8 cellular contexts compared by ENCODE assay signal in the genomic region with DNA sequence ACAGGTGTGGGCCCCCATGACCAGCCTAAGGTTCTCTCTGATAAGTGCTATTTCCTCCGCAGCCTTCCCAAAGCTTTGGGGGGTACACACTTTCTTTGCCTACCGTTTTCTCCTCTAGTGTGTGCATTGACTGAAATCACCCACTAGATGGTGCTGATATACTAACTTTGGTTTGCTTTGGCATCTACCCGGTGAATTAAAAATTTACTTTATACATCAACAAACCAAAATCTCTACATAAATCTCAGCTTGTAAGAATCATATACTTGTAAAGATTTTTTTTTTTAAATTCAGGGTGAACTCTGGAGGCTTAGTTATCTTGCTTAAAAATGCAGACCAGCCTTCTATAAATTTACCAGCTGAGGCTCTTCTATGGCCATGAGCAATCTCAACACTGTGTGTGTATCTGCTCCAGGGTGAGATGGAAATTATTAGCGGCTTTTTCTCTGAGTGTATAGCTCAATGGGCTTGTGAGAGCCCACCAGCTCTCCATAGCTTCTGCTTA.
DNase-seq lines count a peak whose midpoint lies in the region; ATAC-seq and TF ChIP-seq lines count a peak whose summit lies in the region.

No MANE protein-coding gene starts in this region.

- H3K27ac Mint-ChIP-seq in activated CD4-positive, alpha-beta T cell treated with anti-CD3 and anti-CD28 coated beads, Interleukin-2, amount 10 ng/mL, durations not matched to agents 24 days and 14 days = no peak overlapping the region

- peaks cover 4 to 10% (median 9%) of the 10 kb centered on the region in 3 donors for H3K27me3 ChIP-seq in gastrocnemius medialis

- H3K36me3 ChIP-seq in gastrocnemius medialis = no peaks in the 10 kb centered on the region

- ATAC-seq in SK-N-SH treated with all-trans-retinoic acid at 6 μM for 48 hours (peak; percentile 35), gastrocnemius medialis (peak in 1 of 2 donors; percentile 28)

- TF ChIP-seq EP300 in Ishikawa (IDR thresholded peaks at IDR 0.05; ENCODE audit: borderline replicate concordance) = no peak

- no peaks in the 10 kb centered on the region for H3K4me1 Mint-ChIP-seq in activated CD4-positive, alpha-beta T cell treated with anti-CD3 and anti-CD28 coated beads, Interleukin-2, amount 10 ng/mL, durations not matched to agents 24 days and 14 days

- in situ Hi-C loops in gastrocnemius medialis (cut with MboI; ENCODE audit: low sequenced_read_pairs in 4 of 4) = loop anchor here in 3 of 4 donors (5.0 to 25.0 kb wide), 7 partner anchors 569 to 1069 kb away; partner anchors contain the start of gene PAPPA (in 2 of the 3)

- no peak overlapping the region for H3K27ac ChIP-seq in gastrocnemius medialis

- no peak for TF ChIP-seq POLR2A in gastrocnemius medialis (IDR thresholded peaks at IDR 0.05)

- H3K9me3 Mint-ChIP-seq in activated CD4-positive, alpha-beta T cell treated with anti-CD3 and anti-CD28 coated beads, Interleukin-2, amount 10 ng/mL, durations not matched to agents 24 days and 14 days = no peaks in the 10 kb centered on the region

- intact Hi-C loops in activated CD4-positive, alpha-beta T cell treated with anti-CD3 and anti-CD28 coated beads, Interleukin-2, amount 10 ng/mL, durations not matched to agents 24 days and 14 days (cut with micrococcal nuclease) = loop anchor here (5.0 kb wide), 1 partner anchor 1069 kb away; no protein-coding TSS in a partner anchor
- intact Hi-C loops in gastrocnemius medialis (cut with DNase I; ENCODE audit: low total_unique reads) = loop anchor here (1.0 to 10.0 kb wide), 8 partner anchors 61 to 1069 kb away; partner anchors contain the start of gene PAPPA

- peak; percentile 59 to 74 (median 69) for TF ChIP-seq CTCF in gastrocnemius medialis (IDR thresholded peaks at IDR 0.05 in 4 of 5, conservative IDR thresholded peaks at IDR 0.05 in 1 of 5)

- H3K9me3 ChIP-seq in gastrocnemius medialis = no peaks in the 10 kb centered on the region

- TF ChIP-seq RAD21 in Ishikawa (IDR thresholded peaks at IDR 0.05; ENCODE audit: low read depth) = peak; percentile 86

- DNase-seq in activated CD4-positive, alpha-beta T cell treated with anti-CD3 and anti-CD28 coated beads, Interleukin-2, amount 10 ng/mL, durations not matched to agents 24 days and 14 days = peak; percentile 58
- DNase-seq in activated CD4-positive, alpha-beta T cell treated with anti-CD3 and anti-CD28 coated beads for 1 hour = no peak
- peak; percentile 36 for DNase-seq in germinal center (ENCODE audit: low spot score)
- no peak for DNase-seq in gastrocnemius medialis
- no peak for DNase-seq in HK-2 (ENCODE audit: unreplicated experiment)
- no peak for DNase-seq in NCI-H187 treated with DMSO at 0.1 percent for 48 hours (lab: John Stamatoyannopoulos, UW)

- H3K27me3 Mint-ChIP-seq in activated CD4-positive, alpha-beta T cell treated with anti-CD3 and anti-CD28 coated beads, Interleukin-2, amount 10 ng/mL, durations not matched to agents 24 days and 14 days = peaks cover 22% of the 10 kb centered on the region

- H3K4me3 ChIP-seq in gastrocnemius medialis = no peak overlapping the region

- no peak overlapping the region for H3K4me3 Mint-ChIP-seq in activated CD4-positive, alpha-beta T cell treated with anti-CD3 and anti-CD28 coated beads, Interleukin-2, amount 10 ng/mL, durations not matched to agents 24 days and 14 days

- H3K36me3 Mint-ChIP-seq in activated CD4-positive, alpha-beta T cell treated with anti-CD3 and anti-CD28 coated beads, Interleukin-2, amount 10 ng/mL, durations not matched to agents 24 days and 14 days (ENCODE audit: low read depth) = no peaks in the 10 kb centered on the region

- peaks cover 0 to 6% of the 10 kb centered on the region in 2 donors for H3K4me1 ChIP-seq in gastrocnemius medialis

TF ChIP-seq in Ishikawa, 13 proteins besides CTCF, POLR2A, EP300 and RAD21:
- no peak for TF ChIP-seq EGR1 (IDR thresholded peaks at IDR 0.05)
- TF ChIP-seq YY1 (IDR thresholded peaks at IDR 0.05; ENCODE audit: low read depth) = no peak
- TF ChIP-seq CEBPB (IDR thresholded peaks at IDR 0.05) = no peak
- TF ChIP-seq ZBTB7A (IDR thresholded peaks at IDR 0.05; ENCODE audit: low read depth) = no peak
- TF ChIP-seq CREB1 (IDR thresholded peaks at IDR 0.05; ENCODE audit: low read depth) = no peak
- TF ChIP-seq TAF1 (IDR thresholded peaks at IDR 0.05; ENCODE audit: low read depth) = no peak
- no peak for TF ChIP-seq FOXM1 (IDR thresholded peaks at IDR 0.05; ENCODE audit: borderline replicate concordance, low read depth)
- TF ChIP-seq, protein P1, sequence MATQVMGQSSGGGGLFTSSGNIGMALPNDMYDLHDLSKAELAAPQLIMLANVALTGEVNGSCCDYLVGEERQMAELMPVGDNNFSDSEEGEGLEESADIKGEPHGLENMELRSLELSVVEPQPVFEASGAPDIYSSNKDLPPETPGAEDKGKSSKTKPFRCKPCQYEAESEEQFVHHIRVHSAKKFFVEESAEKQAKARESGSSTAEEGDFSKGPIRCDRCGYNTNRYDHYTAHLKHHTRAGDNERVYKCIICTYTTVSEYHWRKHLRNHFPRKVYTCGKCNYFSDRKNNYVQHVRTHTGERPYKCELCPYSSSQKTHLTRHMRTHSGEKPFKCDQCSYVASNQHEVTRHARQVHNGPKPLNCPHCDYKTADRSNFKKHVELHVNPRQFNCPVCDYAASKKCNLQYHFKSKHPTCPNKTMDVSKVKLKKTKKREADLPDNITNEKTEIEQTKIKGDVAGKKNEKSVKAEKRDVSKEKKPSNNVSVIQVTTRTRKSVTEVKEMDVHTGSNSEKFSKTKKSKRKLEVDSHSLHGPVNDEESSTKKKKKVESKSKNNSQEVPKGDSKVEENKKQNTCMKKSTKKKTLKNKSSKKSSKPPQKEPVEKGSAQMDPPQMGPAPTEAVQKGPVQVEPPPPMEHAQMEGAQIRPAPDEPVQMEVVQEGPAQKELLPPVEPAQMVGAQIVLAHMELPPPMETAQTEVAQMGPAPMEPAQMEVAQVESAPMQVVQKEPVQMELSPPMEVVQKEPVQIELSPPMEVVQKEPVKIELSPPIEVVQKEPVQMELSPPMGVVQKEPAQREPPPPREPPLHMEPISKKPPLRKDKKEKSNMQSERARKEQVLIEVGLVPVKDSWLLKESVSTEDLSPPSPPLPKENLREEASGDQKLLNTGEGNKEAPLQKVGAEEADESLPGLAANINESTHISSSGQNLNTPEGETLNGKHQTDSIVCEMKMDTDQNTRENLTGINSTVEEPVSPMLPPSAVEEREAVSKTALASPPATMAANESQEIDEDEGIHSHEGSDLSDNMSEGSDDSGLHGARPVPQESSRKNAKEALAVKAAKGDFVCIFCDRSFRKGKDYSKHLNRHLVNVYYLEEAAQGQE (IDR thresholded peaks at IDR 0.05; ENCODE audit: low read depth) = no peak

TF ChIP-seq in SK-N-SH treated with all-trans-retinoic acid at 6 μM for 48 hours, 23 proteins besides CTCF, POLR2A, EP300 and RAD21:
- TF ChIP-seq ZFP30 (CRISPR knock-in tag; IDR thresholded peaks at IDR 0.05) (no peak), CSDC2 (CRISPR knock-in tag; IDR thresholded peaks at IDR 0.05) (no peak), GLIS3 (CRISPR knock-in tag; IDR thresholded peaks at IDR 0.05) (no peak; the same call in 1 of the 2 replicates), ZC3H10 (CRISPR knock-in tag; IDR thresholded peaks at IDR 0.05) (no peak), ISL1 (CRISPR knock-in tag; IDR thresholded peaks at IDR 0.05) (no peak), OSR1 (CRISPR knock-in tag; IDR thresholded peaks at IDR 0.05) (no peak), TOX (CRISPR knock-in tag; IDR thresholded peaks at IDR 0.05; ENCODE audit: borderline replicate concordance) (no peak), ARNTL (CRISPR knock-in tag; IDR thresholded peaks at IDR 0.05; ENCODE audit: borderline replicate concordance, low read depth) (no peak), ZNF8 (CRISPR knock-in tag; IDR thresholded peaks at IDR 0.05) (no peak), POU6F1 (CRISPR knock-in tag; IDR thresholded peaks at IDR 0.05; ENCODE audit: borderline replicate concordance, low read depth) (no peak)
- TF ChIP-seq, protein P2, sequence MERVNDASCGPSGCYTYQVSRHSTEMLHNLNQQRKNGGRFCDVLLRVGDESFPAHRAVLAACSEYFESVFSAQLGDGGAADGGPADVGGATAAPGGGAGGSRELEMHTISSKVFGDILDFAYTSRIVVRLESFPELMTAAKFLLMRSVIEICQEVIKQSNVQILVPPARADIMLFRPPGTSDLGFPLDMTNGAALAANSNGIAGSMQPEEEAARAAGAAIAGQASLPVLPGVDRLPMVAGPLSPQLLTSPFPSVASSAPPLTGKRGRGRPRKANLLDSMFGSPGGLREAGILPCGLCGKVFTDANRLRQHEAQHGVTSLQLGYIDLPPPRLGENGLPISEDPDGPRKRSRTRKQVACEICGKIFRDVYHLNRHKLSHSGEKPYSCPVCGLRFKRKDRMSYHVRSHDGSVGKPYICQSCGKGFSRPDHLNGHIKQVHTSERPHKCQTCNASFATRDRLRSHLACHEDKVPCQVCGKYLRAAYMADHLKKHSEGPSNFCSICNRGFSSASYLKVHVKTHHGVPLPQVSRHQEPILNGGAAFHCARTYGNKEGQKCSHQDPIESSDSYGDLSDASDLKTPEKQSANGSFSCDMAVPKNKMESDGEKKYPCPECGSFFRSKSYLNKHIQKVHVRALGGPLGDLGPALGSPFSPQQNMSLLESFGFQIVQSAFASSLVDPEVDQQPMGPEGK (CRISPR knock-in tag; IDR thresholded peaks at IDR 0.05; ENCODE audit: borderline replicate concordance) = no peak

Comparison
In these comparisons a context has a peak if more than half of its experiments do, and no peak if none do; other contexts are left out.
1. DNase-seq: peak in activated CD4-positive, alpha-beta T cell treated with anti-CD3 and anti-CD28 coated beads, Interleukin-2, amount 10 ng/mL, durations not matched to agents 24 days and 14 days (single experiment) and germinal center (single experiment); none in activated CD4-positive, alpha-beta T cell treated with anti-CD3 and anti-CD28 coated beads for 1 hour (single experiment), gastrocnemius medialis (0 of 2), HK-2 (single experiment) and NCI-H187 treated with DMSO at 0.1 percent for 48 hours (single experiment).